21 cellular contexts compared by ENCODE assay signal in genomic region chr4:74202062-74202586, GRCh38. TPM values are rescaled to one million over a fixed set of nuclear protein-coding genes. Genes with fewer than 3 reads are reported as not detected.
DNase-seq lines count a peak whose midpoint lies in the region; ATAC-seq and TF ChIP-seq lines count a peak whose summit lies in the region.
"Had no signal": no experiment of that assay in that cellular context is flagged by ENCODE, and none has a peak within 500 bp of the region (broad histone marks: within the 10 kb centered on the region; RNA-seq: fewer than 3 reads in every experiment).

No MANE protein-coding gene starts in this region.

- H3K9me3 ChIP-seq in BE2C = no peaks in the 10 kb centered on the region
- H3K9me3 ChIP-seq: BLaER1, gastrocnemius medialis, vagina had no signal

- H3K4me3 ChIP-seq in BE2C (ENCODE audit: low read depth, low read length) = no peak overlapping the region
- H3K4me3 ChIP-seq: BLaER1, coronary artery, gastrocnemius medialis, vagina had no signal

- DNase-seq in EH (ENCODE audit: low read depth) (peak; percentile 51), NCI-H774 (lab: John Stamatoyannopoulos, UW) (peak; percentile 72), iris pigment epithelial cell (ENCODE audit: low read depth) (peak; percentile 31), renal cortical epithelial cell (ENCODE audit: low read depth) (peak; percentile 51), CD14-positive monocyte (ENCODE audit: low spot score) (no peak), BE2C (no peak)
- DNase-seq: activated CD4-positive, alpha-beta memory T cell treated with anti-CD3 and anti-CD28 coated beads, Interleukin-2, amount 10 ng/mL, durations not matched to agents 7 days and 5 days; activated T-cell treated with anti-CD3 and anti-CD28 coated beads, Interleukin-2, amount 50 U/mL, for 48 hours; DMS79; gastrocnemius medialis; left cardiac atrium; MM.1S; NCI-H1930; NCI-H524; occipital lobe; SHP77 had no signal

- intact Hi-C loops in CD14-positive monocyte (cut with micrococcal nuclease) = no loop called here

- no peaks in the 10 kb centered on the region for H3K27me3 Mint-ChIP-seq in CD14-positive monocyte (ENCODE audit: low read depth in 3 of 3)
- H3K27me3 Mint-ChIP-seq: activated CD4-positive, alpha-beta memory T cell treated with anti-CD3 and anti-CD28 coated beads, Interleukin-2, amount 10 ng/mL, durations not matched to agents 7 days and 5 days; activated naive CD4-positive, alpha-beta T cell treated with anti-CD3 and anti-CD28 coated beads, Interleukin-2, amount 50 U/mL, for 24 hours had no signal

- H3K27me3 ChIP-seq in BE2C = no peaks in the 10 kb centered on the region
- H3K27me3 ChIP-seq: BLaER1, gastrocnemius medialis, vagina had no signal

- no peaks in the 10 kb centered on the region for H3K36me3 Mint-ChIP-seq in CD14-positive monocyte

- no peak overlapping the region for H3K27ac Mint-ChIP-seq in CD14-positive monocyte
- H3K27ac Mint-ChIP-seq: activated CD4-positive, alpha-beta memory T cell treated with anti-CD3 and anti-CD28 coated beads, Interleukin-2, amount 10 ng/mL, durations not matched to agents 7 days and 5 days; activated naive CD4-positive, alpha-beta T cell treated with anti-CD3 and anti-CD28 coated beads, Interleukin-2, amount 50 U/mL, for 24 hours had no signal

- no peak overlapping the region for H3K4me3 Mint-ChIP-seq in CD14-positive monocyte
- H3K4me3 Mint-ChIP-seq: activated CD4-positive, alpha-beta memory T cell treated with anti-CD3 and anti-CD28 coated beads, Interleukin-2, amount 10 ng/mL, durations not matched to agents 7 days and 5 days; activated naive CD4-positive, alpha-beta T cell treated with anti-CD3 and anti-CD28 coated beads, Interleukin-2, amount 50 U/mL, for 24 hours had no signal

- no peak for TF ChIP-seq CTCF in CD14-positive monocyte (IDR thresholded peaks at IDR 0.05)
- no peak for TF ChIP-seq CTCF in BE2C (IDR thresholded peaks at IDR 0.05; ENCODE audit: low read depth, low read length)

- H3K4me1 Mint-ChIP-seq in CD14-positive monocyte = peaks cover 16% of the 10 kb centered on the region

- no peaks in the 10 kb centered on the region for H3K4me1 ChIP-seq in BE2C
- H3K4me1 ChIP-seq: gastrocnemius medialis, vagina had no signal

- no peaks in the 10 kb centered on the region for H3K9me3 Mint-ChIP-seq in CD14-positive monocyte
- H3K9me3 Mint-ChIP-seq: activated CD4-positive, alpha-beta memory T cell treated with anti-CD3 and anti-CD28 coated beads, Interleukin-2, amount 10 ng/mL, durations not matched to agents 7 days and 5 days; activated naive CD4-positive, alpha-beta T cell treated with anti-CD3 and anti-CD28 coated beads, Interleukin-2, amount 50 U/mL, for 24 hours had no signal

- no peak for ATAC-seq in HG02571 (IDR thresholded peaks at IDR 0.05; ENCODE audit: unreplicated experiment)
- ATAC-seq: gastrocnemius medialis, left cardiac atrium had no signal

- H3K36me3 ChIP-seq in BE2C = no peaks in the 10 kb centered on the region
- H3K36me3 ChIP-seq: vagina had no signal

RNA-seq across cellular contexts. Expression of gene MTHFD2L, which starts 44.2 kb away (rescaled TPM):
- total RNA-seq in renal cortical epithelial cell = 22.2 and 71.8 TPM in 2 replicates
- 1 to 10 TPM; 4.8 to 7.0 TPM for polyA plus RNA-seq in CD14-positive monocyte
- polyA plus RNA-seq in BE2C (2012; ENCODE audit: insufficient read depth, insufficient read length, low read depth) = 20.8 TPM

Comparison
In these comparisons a context has a peak if more than half of its experiments do, and no peak if none do; other contexts are left out.
1. DNase-seq: peak in EH (single experiment), NCI-H774 (single experiment), iris pigment epithelial cell (single experiment) and renal cortical epithelial cell (single experiment); none in CD14-positive monocyte (single experiment) and BE2C (single experiment).